In the genomic region with DNA sequence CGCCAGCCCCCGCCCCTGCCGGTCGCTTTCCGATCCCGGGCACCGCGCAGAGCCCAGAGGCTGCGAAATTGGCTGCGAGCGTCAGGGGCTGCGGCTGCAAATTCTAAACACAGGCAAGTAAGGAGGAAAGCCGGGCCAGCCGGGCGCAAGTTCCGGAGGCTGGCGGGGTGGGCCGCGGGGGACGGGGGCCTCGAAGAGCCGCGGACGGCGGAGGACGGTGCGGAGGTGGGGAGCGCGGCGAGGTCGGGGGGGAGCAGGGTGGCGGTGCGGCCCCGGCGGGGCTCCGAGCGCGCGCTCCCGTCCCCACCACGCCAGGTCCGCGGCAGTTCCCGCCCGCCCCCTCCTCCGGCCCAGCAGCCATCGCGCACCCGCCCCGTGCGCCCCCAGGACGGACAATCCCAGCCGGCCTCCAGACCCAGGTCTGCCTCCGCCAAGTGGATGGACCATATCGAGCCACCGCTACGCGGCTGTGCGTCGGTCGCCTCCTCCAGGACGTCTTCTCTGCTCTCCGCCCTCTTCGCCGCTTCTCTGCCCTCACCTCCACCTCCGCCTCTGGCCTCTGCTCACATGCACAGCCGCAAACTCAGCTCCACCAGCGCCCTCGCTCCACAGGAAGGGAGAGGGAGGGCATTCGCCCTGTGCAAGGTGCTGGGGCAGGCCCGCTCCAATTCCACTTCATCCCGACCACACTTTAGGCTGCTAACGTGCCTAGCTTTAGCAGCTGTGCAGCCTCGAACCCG, we compare ENCODE assay signal across 8 cellular contexts. TPM values are rescaled to one million over a fixed set of nuclear protein-coding genes. Genes with fewer than 3 reads are reported as not detected.
A peak's percentile ranks its signal among the peaks of the same experiment; 100 is the strongest.
DNase-seq lines count a peak whose midpoint lies in the region; FAIRE-seq lines count a peak whose summit lies in the region.

No MANE protein-coding gene starts in this region.

- no peaks in the 10 kb centered on the region for H3K36me3 Mint-ChIP-seq in activated T-helper 1 cell treated with anti-CD3 and anti-CD28 coated beads, Interleukin-12 subunit alpha, Interleukin-12 subunit beta, Interleukin-2, Interleukin-4 antibody, amounts not matched to agents 30 ng/mL and 10 ng/mL and 1 ng/mL, durations not matched to agents 14 hours and 24 hours and 36 hours (ENCODE audit: low read depth)

- DNase-seq in NCI-H748 (lab: John Stamatoyannopoulos, UW; ENCODE audit: unreplicated experiment) (peak; percentile 21), NCI-H748 treated with DMSO at 0.1 percent for 48 hours (lab: John Stamatoyannopoulos, UW) (no peak), HTR-8/SVneo (ENCODE audit: insufficient read length, low spot score) (no peak), KG1 (lab: John Stamatoyannopoulos, UW) (no peak), GM19240 (ENCODE audit: insufficient read length, low spot score) (no peak)
- peak; percentile 22 for DNase-seq in activated T-helper 1 cell treated with anti-CD3 and anti-CD28 coated beads, Interleukin-12 subunit alpha, Interleukin-12 subunit beta, Interleukin-2, Interleukin-4 antibody, amounts not matched to agents 30 ng/mL and 10 ng/mL and 1 ng/mL, durations not matched to agents 14 hours and 24 hours and 36 hours (ENCODE audit: low spot score)
- DNase-seq in stimulated activated naive CD4-positive, alpha-beta T cell treated with Interleukin-2 at 50 U/mL for 16 hours (lab: John Stamatoyannopoulos, UW): peak; percentile 22

- H3K4me1 Mint-ChIP-seq in activated T-helper 1 cell treated with anti-CD3 and anti-CD28 coated beads, Interleukin-12 subunit alpha, Interleukin-12 subunit beta, Interleukin-2, Interleukin-4 antibody, amounts not matched to agents 30 ng/mL and 10 ng/mL and 1 ng/mL, durations not matched to agents 14 hours and 24 hours and 36 hours (ENCODE audit: low read depth): peaks cover 31% of the 10 kb centered on the region

- no peak for FAIRE-seq in HTR-8/SVneo (lab: Jason Lieb, UNC)

- no peaks in the 10 kb centered on the region for H3K9me3 Mint-ChIP-seq in activated T-helper 1 cell treated with anti-CD3 and anti-CD28 coated beads, Interleukin-12 subunit alpha, Interleukin-12 subunit beta, Interleukin-2, Interleukin-4 antibody, amounts not matched to agents 30 ng/mL and 10 ng/mL and 1 ng/mL, durations not matched to agents 14 hours and 24 hours and 36 hours

- H3K27me3 Mint-ChIP-seq in activated T-helper 1 cell treated with anti-CD3 and anti-CD28 coated beads, Interleukin-12 subunit alpha, Interleukin-12 subunit beta, Interleukin-2, Interleukin-4 antibody, amounts not matched to agents 30 ng/mL and 10 ng/mL and 1 ng/mL, durations not matched to agents 14 hours and 24 hours and 36 hours (ENCODE audit: insufficient read depth): peaks cover 53% of the 10 kb centered on the region

- peak overlapping the region; percentile 62 for H3K4me3 Mint-ChIP-seq in activated T-helper 1 cell treated with anti-CD3 and anti-CD28 coated beads, Interleukin-12 subunit alpha, Interleukin-12 subunit beta, Interleukin-2, Interleukin-4 antibody, amounts not matched to agents 30 ng/mL and 10 ng/mL and 1 ng/mL, durations not matched to agents 14 hours and 24 hours and 36 hours

- peak overlapping the region; percentile 48 for H3K4me3 ChIP-seq in iPS-11a (ENCODE audit: low read depth, low read length)

- no peak overlapping the region for H3K27ac Mint-ChIP-seq in activated T-helper 1 cell treated with anti-CD3 and anti-CD28 coated beads, Interleukin-12 subunit alpha, Interleukin-12 subunit beta, Interleukin-2, Interleukin-4 antibody, amounts not matched to agents 30 ng/mL and 10 ng/mL and 1 ng/mL, durations not matched to agents 14 hours and 24 hours and 36 hours

- intact Hi-C loops in activated T-helper 1 cell treated with anti-CD3 and anti-CD28 coated beads, Interleukin-12 subunit alpha, Interleukin-12 subunit beta, Interleukin-2, Interleukin-4 antibody, amounts not matched to agents 30 ng/mL and 10 ng/mL and 1 ng/mL, durations not matched to agents 14 hours and 24 hours and 36 hours (cut with micrococcal nuclease): no loop called here

RNA-seq across cellular contexts. Expression of a gene that starts 7.2 kb away (rescaled TPM):
- total RNA-seq in activated T-helper 1 cell treated with anti-CD3 and anti-CD28 coated beads, Interleukin-12 subunit alpha, Interleukin-12 subunit beta, Interleukin-2, Interleukin-4 antibody, amounts not matched to agents 30 ng/mL and 10 ng/mL and 1 ng/mL, durations not matched to agents 14 hours and 24 hours and 36 hours: 0.05 and 0.08 TPM in 2 replicates

Comparison
In these comparisons a context has a peak if more than half of its experiments do, and no peak if none do; other contexts are left out.
1. DNase-seq: peak in NCI-H748 (single experiment), activated T-helper 1 cell treated with anti-CD3 and anti-CD28 coated beads, Interleukin-12 subunit alpha, Interleukin-12 subunit beta, Interleukin-2, Interleukin-4 antibody, amounts not matched to agents 30 ng/mL and 10 ng/mL and 1 ng/mL, durations not matched to agents 14 hours and 24 hours and 36 hours (single experiment) and stimulated activated naive CD4-positive, alpha-beta T cell treated with Interleukin-2 at 50 U/mL for 16 hours (single experiment); none in NCI-H748 treated with DMSO at 0.1 percent for 48 hours (single experiment), HTR-8/SVneo (single experiment), KG1 (single experiment) and GM19240 (single experiment).